8 cellular contexts compared by ENCODE assay signal in genomic region chr15:84981711-84982300, GRCh38. TPM values are rescaled to one million over a fixed set of nuclear protein-coding genes. Genes with fewer than 3 reads are reported as not detected.
A peak's percentile ranks its signal among the peaks of the same experiment; 100 is the strongest.
DNase-seq lines count a peak whose midpoint lies in the region; ATAC-seq, FAIRE-seq and TF ChIP-seq lines count a peak whose summit lies in the region.

Gene PDE8A, plus strand, starts transcription at chr15:84981856. Its CDS starts 307 bp downstream, at chr15:84982163.

- no peaks in the 10 kb centered on the region for H3K36me3 Mint-ChIP-seq in activated T-cell treated with anti-CD3 and anti-CD28 coated beads, Interleukin-2, amount 50 U/mL, for 4 hours (ENCODE audit: insufficient read depth)

- FAIRE-seq in H54 (lab: Jason Lieb, UNC) = no peak

- DNase-seq in NCI-H748 (lab: John Stamatoyannopoulos, UW; ENCODE audit: unreplicated experiment) = peak; percentile 47
- no peak for DNase-seq in NCI-H748 treated with DMSO at 0.1 percent for 48 hours (lab: John Stamatoyannopoulos, UW)
- peak; percentile 21 for DNase-seq in H54 (ENCODE audit: insufficient read length, low spot score)
- DNase-seq in activated T-cell treated with anti-CD3 and anti-CD28 coated beads, Interleukin-2, amount 50 U/mL, for 4 hours = no peak
- peak in 1 of 2 donors; percentile 60 for DNase-seq in fibroblast of lung (ENCODE audit: low read depth in 2 of 2)
- DNase-seq in NCI-H1105 treated with DMSO at 0.1 percent for 48 hours (lab: John Stamatoyannopoulos, UW) = no peak

- H3K4me2 ChIP-seq in Loucy (ENCODE audit: low read depth, low read length, poor library complexity, severe bottlenecking) (peak within 1 kb of the TSS; percentile 81), fibroblast of lung (ENCODE audit: extremely low read depth, insufficient read depth, low read length) (peak within 1 kb of the TSS; percentile 97), neural cell (ENCODE audit: low read length) (peak within 1 kb of the TSS; percentile 35)

- H3K9ac ChIP-seq in Loucy (ENCODE audit: low read depth, low read length, poor library complexity, severe bottlenecking) (peak within 1 kb of the TSS; percentile 75), fibroblast of lung (ENCODE audit: insufficient read depth, low read length) (peak within 1 kb of the TSS; percentile 90), neural cell (ENCODE audit: low read length) (peak within 1 kb of the TSS; percentile 67)

- TF ChIP-seq EP300 in neural cell (conservative IDR thresholded peaks at IDR 0.05; ENCODE audit: poor library complexity, severe bottlenecking) = no peak

- TF ChIP-seq RAD21 in neural cell (conservative IDR thresholded peaks at IDR 0.05) = no peak

- TF ChIP-seq CTCF in Loucy (conservative IDR thresholded peaks at IDR 0.05; ENCODE audit: low read length) (no peak), fibroblast of lung (conservative IDR thresholded peaks at IDR 0.05 in 1 of 2, IDR thresholded peaks at IDR 0.05 in 1 of 2; ENCODE audit: low read depth in 1 of 2, low read length in 2 of 2) (no peak), neural cell (IDR thresholded peaks at IDR 0.05; ENCODE audit: poor library complexity, severe bottlenecking) (no peak)

- H3K27ac ChIP-seq in fibroblast of lung (ENCODE audit: insufficient read depth, low read length) (peak within 1 kb of the TSS; percentile 81), neural cell (ENCODE audit: low read length) (peak within 1 kb of the TSS; percentile 43)

- H3K9me2 ChIP-seq in Loucy (replicated peaks; ENCODE audit: low read depth, low read length) = no peaks in the 10 kb centered on the region
- H3K9me2 ChIP-seq in neural cell (ENCODE audit: insufficient read depth, low read length) = no peaks in the 10 kb centered on the region

- peak within 1 kb of the TSS; percentile 96 for H3K4me3 Mint-ChIP-seq in activated T-cell treated with anti-CD3 and anti-CD28 coated beads, Interleukin-2, amount 50 U/mL, for 4 hours

- peak; percentile 39 for TF ChIP-seq POLR2A in H54 (IDR thresholded peaks at IDR 0.05; ENCODE audit: low read depth, low read length)

- no peaks in the 10 kb centered on the region for H3K9me3 Mint-ChIP-seq in activated T-cell treated with anti-CD3 and anti-CD28 coated beads, Interleukin-2, amount 50 U/mL, for 4 hours

- H3K27me3 ChIP-seq in Loucy (ENCODE audit: insufficient read depth, low read length, poor library complexity, severe bottlenecking) (no peaks in the 10 kb centered on the region), fibroblast of lung (ENCODE audit: control insufficient read depth, insufficient read depth, low read length) (no peaks in the 10 kb centered on the region), neural cell (ENCODE audit: insufficient read depth, low read depth, low read length) (peaks cover 49% of the 10 kb centered on the region)

- H3K79me2 ChIP-seq in Loucy (ENCODE audit: insufficient read depth, low read length) (peaks cover 51% of the 10 kb centered on the region), fibroblast of lung (ENCODE audit: control insufficient read depth, insufficient read depth, low read length) (peaks cover 12% of the 10 kb centered on the region), neural cell (replicated peaks; ENCODE audit: insufficient read depth, low read length) (no peaks in the 10 kb centered on the region)

- H3K36me3 ChIP-seq in Loucy (ENCODE audit: insufficient read depth, low read length) = no peaks in the 10 kb centered on the region
- no peaks in the 10 kb centered on the region for H3K36me3 ChIP-seq in fibroblast of lung (ENCODE audit: control insufficient read depth, insufficient read depth, low read length)
- H3K36me3 ChIP-seq in neural cell (ENCODE audit: insufficient read depth, low read length) = no peaks in the 10 kb centered on the region

- H3K4me1 ChIP-seq in Loucy (ENCODE audit: insufficient read depth, low read length, poor library complexity, severe bottlenecking) (peaks cover 38% of the 10 kb centered on the region), fibroblast of lung (ENCODE audit: control insufficient read depth, extremely low read depth, insufficient read depth, low read length) (peaks cover 7% of the 10 kb centered on the region)

- no peaks in the 10 kb centered on the region for H3K9me3 ChIP-seq in Loucy (ENCODE audit: insufficient read depth, low read depth, low read length)
- no peaks in the 10 kb centered on the region for H3K9me3 ChIP-seq in fibroblast of lung (ENCODE audit: control insufficient read depth, insufficient read depth, low read depth, low read length)
- H3K9me3 ChIP-seq in neural cell (ENCODE audit: low read length) = no peaks in the 10 kb centered on the region

- H4K20me1 ChIP-seq in Loucy (ENCODE audit: insufficient read depth, low read length, poor library complexity, severe bottlenecking) = peaks cover 19% of the 10 kb centered on the region
- H4K20me1 ChIP-seq in fibroblast of lung (ENCODE audit: control insufficient read depth, extremely low read depth, insufficient read depth, low read length) = no peaks in the 10 kb centered on the region
- no peaks in the 10 kb centered on the region for H4K20me1 ChIP-seq in neural cell (ENCODE audit: insufficient read depth)

- peaks cover 7% of the 10 kb centered on the region; the same call in 1 of the 2 replicates for H3F3A ChIP-seq in Loucy (ENCODE audit: low read depth)
- no peaks in the 10 kb centered on the region for H3F3A ChIP-seq in neural cell (ENCODE audit: insufficient read depth, low read length, poor library complexity, severe bottlenecking)

- no peaks in the 10 kb centered on the region for H3K27me3 Mint-ChIP-seq in activated T-cell treated with anti-CD3 and anti-CD28 coated beads, Interleukin-2, amount 50 U/mL, for 4 hours (ENCODE audit: low read depth)

- peak within 1 kb of the TSS; percentile 79 for H3K4me3 ChIP-seq in Loucy (ENCODE audit: low read length, poor library complexity, severe bottlenecking)
- peak within 1 kb of the TSS; percentile 69 to 91 (median 74) for H3K4me3 ChIP-seq in fibroblast of lung (replicated peaks in 1 of 4; ENCODE audit: control extremely low read depth in 1 of 4, insufficient read depth in 1 of 4, low read depth in 3 of 4, low read length in 4 of 4)
- peak within 1 kb of the TSS; percentile 91 for H3K4me3 ChIP-seq in neural cell (ENCODE audit: low read length)

- peak; percentile 17 for ATAC-seq in activated T-cell treated with anti-CD3 and anti-CD28 coated beads, Interleukin-2, amount 50 U/mL, for 4 hours

- peak within 1 kb of the TSS; percentile 92 for H2AFZ ChIP-seq in Loucy (ENCODE audit: low read length)
- H2AFZ ChIP-seq in fibroblast of lung (ENCODE audit: low read length) = peak within 1 kb of the TSS; percentile 91
- H2AFZ ChIP-seq in neural cell (ENCODE audit: low read depth, low read length) = peak within 1 kb of the TSS; percentile 73

- H3K4me1 Mint-ChIP-seq in activated T-cell treated with anti-CD3 and anti-CD28 coated beads, Interleukin-2, amount 50 U/mL, for 4 hours (ENCODE audit: low read depth) = peaks cover 50% of the 10 kb centered on the region

TF ChIP-seq in neural cell, 6 proteins besides CTCF, POLR2A, EP300 and RAD21:
- no peak for TF ChIP-seq POLR2AphosphoS5 (IDR thresholded peaks at IDR 0.05)
- TF ChIP-seq EZH2 (IDR thresholded peaks at IDR 0.05; ENCODE audit: borderline replicate concordance, insufficient read depth, low read length, poor library complexity, severe bottlenecking) = no peak
- peak; percentile 21 for TF ChIP-seq MXI1 (conservative IDR thresholded peaks at IDR 0.05; ENCODE audit: poor library complexity, severe bottlenecking)
TF ChIP-seq in neural cell: peak in this region for 1.

RNA-seq across cellular contexts. Expression of gene PDE8A, which starts in this region (rescaled TPM):
- total RNA-seq in activated T-cell treated with anti-CD3 and anti-CD28 coated beads, Interleukin-2, amount 50 U/mL, for 4 hours = 10 to 100 TPM; 16.9 to 17.9 (median 17.8) TPM
- 14.1 and 17.7 TPM in 2 replicates for total RNA-seq in fibroblast of lung
- 21.6 and 26.3 TPM in 2 replicates for polyA plus RNA-seq in fibroblast of lung
- polyA plus RNA-seq in fibroblast of lung (2012) = 9.3 and 10.7 TPM in 2 replicates
- polyA minus RNA-seq in fibroblast of lung (ENCODE audit: low replicate concordance) = 17.3 and 25.1 TPM in 2 replicates
- polyA plus RNA-seq in neural cell = 13.2 and 17.6 TPM in 2 replicates
- polyA minus RNA-seq in neural cell = 13.6 and 14.9 TPM in 2 replicates

Comparison
In these comparisons a context has a peak if more than half of its experiments do, and no peak if none do; other contexts are left out.
1. DNase-seq: peak in NCI-H748 (single experiment) and H54 (single experiment); none in NCI-H748 treated with DMSO at 0.1 percent for 48 hours (single experiment), activated T-cell treated with anti-CD3 and anti-CD28 coated beads, Interleukin-2, amount 50 U/mL, for 4 hours (single experiment) and NCI-H1105 treated with DMSO at 0.1 percent for 48 hours (single experiment).
2. H3K4me2 ChIP-seq: peak in every context shown above with its lines; median percentile 97 in fibroblast of lung; 81 in Loucy; 35 in neural cell.
3. Peak in every context shown above with its lines, with median percentiles within 50 percentile points of each other: H2AFZ ChIP-seq, H3K4me3 ChIP-seq and H3K9ac ChIP-seq.